11 cellular contexts compared by ENCODE assay signal in genomic region chr16:85003723-85004586, GRCh38. TPM values are rescaled to one million over a fixed set of nuclear protein-coding genes. Genes with fewer than 3 reads are reported as not detected.
DNase-seq lines count a peak whose midpoint lies in the region; FAIRE-seq and TF ChIP-seq lines count a peak whose summit lies in the region.
"Had no signal": no experiment of that assay in that cellular context is flagged by ENCODE, and none has a peak within 500 bp of the region (broad histone marks: within the 10 kb centered on the region; RNA-seq: fewer than 3 reads in every experiment).

No MANE protein-coding gene starts in this region.

- H4K20me1 ChIP-seq in keratinocyte (ENCODE audit: control insufficient read depth, extremely low read depth, insufficient read depth, low read length) = no peaks in the 10 kb centered on the region

- H3K4me1 ChIP-seq in Caco-2 (peaks cover 48% of the 10 kb centered on the region), adipocyte (ENCODE audit: control insufficient read depth, insufficient read depth, low read length) (peaks cover 65% of the 10 kb centered on the region), keratinocyte (ENCODE audit: control insufficient read depth, extremely low read depth, insufficient read depth, low read length) (peaks cover 78% of the 10 kb centered on the region)

- H2AFZ ChIP-seq in keratinocyte (ENCODE audit: control insufficient read depth, low read length) = no peak overlapping the region

- no peak for TF ChIP-seq CTCF in Caco-2 (IDR thresholded peaks at IDR 0.05; ENCODE audit: insufficient read depth in 1 of 2, low read depth in 1 of 2, low read length in 1 of 2, severe bottlenecking in 1 of 2, unreplicated experiment in 1 of 2)
- TF ChIP-seq CTCF in keratinocyte (optimal IDR thresholded peaks at IDR 0.05 in 1 of 3, IDR thresholded peaks at IDR 0.05 in 1 of 3, conservative IDR thresholded peaks at IDR 0.05 in 1 of 3; ENCODE audit: extremely low read depth in 1 of 3, insufficient read depth in 2 of 3, low read length in 3 of 3) = no peak

- H3K36me3 ChIP-seq in Caco-2 (ENCODE audit: control insufficient read depth, insufficient read depth, low read length) (0 out of 2 replicates have a peak, but pooled peaks cover 3% of the 10 kb centered on the region), adipocyte (ENCODE audit: control insufficient read depth, insufficient read depth, low read length, severe bottlenecking) (peaks cover 5% of the 10 kb centered on the region), keratinocyte (ENCODE audit: control insufficient read depth in 2 of 2, extremely low read depth in 1 of 2, insufficient read depth in 2 of 2, low read length in 2 of 2) (peaks cover 10 to 13% of the 10 kb centered on the region in 2 experiments)

- DNase-seq in Caco-2 = no peak
- DNase-seq in adipocyte (ENCODE audit: low read depth) = no peak
- no peak for DNase-seq in keratinocyte (ENCODE audit: low read depth, low spot score)
- DNase-seq in COLO829 (ENCODE audit: low spot score) = no peak
- DNase-seq in immature natural killer cell = no peak
- DNase-seq in mesenteric fat pad (ENCODE audit: low spot score) = no peak
- no peak for DNase-seq in AG08395 (ENCODE audit: low spot score)
- DNase-seq: DMS79, NCI-H2171 treated with DMSO at 0.1 percent for 48 hours had no signal

- H3K4me2 ChIP-seq in keratinocyte (ENCODE audit: control insufficient read depth, extremely low read depth, insufficient read depth, low read depth, low read length) = peak overlapping the region; percentile 65

- peak overlapping the region; percentile 80 for H3K9ac ChIP-seq in adipocyte (ENCODE audit: low read length)
- H3K9ac ChIP-seq in keratinocyte (ENCODE audit: control insufficient read depth, extremely low read depth, insufficient read depth, low read length) = peak overlapping the region; percentile 47

- no peaks in the 10 kb centered on the region for H3K9me3 Mint-ChIP-seq in Caco-2 (ENCODE audit: unreplicated experiment)
- H3K9me3 Mint-ChIP-seq in immature natural killer cell = no peaks in the 10 kb centered on the region
- H3K9me3 Mint-ChIP-seq: central memory CD8-positive, alpha-beta T cell had no signal

- no peaks in the 10 kb centered on the region for H3K27me3 ChIP-seq in Caco-2 (replicated peaks; ENCODE audit: control insufficient read depth, insufficient read depth, low read length)
- H3K27me3 ChIP-seq in adipocyte (replicated peaks; ENCODE audit: control insufficient read depth, insufficient read depth, low read length) = no peaks in the 10 kb centered on the region
- H3K27me3 ChIP-seq in keratinocyte (ENCODE audit: control insufficient read depth, extremely low read depth, insufficient read depth, low read length) = no peaks in the 10 kb centered on the region

- H3K27ac ChIP-seq in keratinocyte (ENCODE audit: control insufficient read depth, insufficient read depth, low read length) (peak overlapping the region; percentile 96), skin epidermis (peak overlapping the region in 19 of 21 experiments; percentile 20 to 78 (median 62))

- H3K36me3 Mint-ChIP-seq in Caco-2 (ENCODE audit: insufficient read depth, unreplicated experiment) = peaks cover 44% of the 10 kb centered on the region
- peaks cover 0 to 8% (median 6%) of the 10 kb centered on the region in 3 donors for H3K36me3 Mint-ChIP-seq in immature natural killer cell

- no peak for FAIRE-seq in keratinocyte (lab: Jason Lieb, UNC)

- POLR2A ChIA-PET in Caco-2 (lab: Charles Lee) = interaction anchor here (0.7 to 0.8 kb wide), 2 partner anchors 10 to 162 kb away, joined by 3 to 6 read pairs; no protein-coding TSS in a partner anchor

- CTCF ChIA-PET in Caco-2 (lab: Charles Lee) = no interaction called here

- H3K4me3 ChIP-seq in Caco-2 (ENCODE audit: low read depth, low read length) = no peak overlapping the region
- peak overlapping the region; percentile 67 for H3K4me3 ChIP-seq in adipocyte (ENCODE audit: low read length)
- peak overlapping the region; percentile 17 to 56 (median 34) for H3K4me3 ChIP-seq in keratinocyte (ENCODE audit: control insufficient read depth in 2 of 3, extremely low read depth in 1 of 3, insufficient read depth in 2 of 3, low read depth in 1 of 3, low read length in 3 of 3)
- no peak overlapping the region for H3K4me3 ChIP-seq in skin epidermis

- H3K9me3 ChIP-seq in Caco-2 (no peaks in the 10 kb centered on the region), adipocyte (ENCODE audit: control insufficient read depth, low read length) (no peaks in the 10 kb centered on the region), keratinocyte (ENCODE audit: control insufficient read depth, low read depth, low read length) (no peaks in the 10 kb centered on the region)

- dilution Hi-C loops in keratinocyte (cut with MboI; ENCODE audit: extremely low pct_ligation_motif_present, low sequenced_read_pairs) = no loop called here

- intact Hi-C loops in Caco-2 (cut with micrococcal nuclease; ENCODE audit: unreplicated experiment) = no loop called here

- BruUV-seq in Caco-2 (replicated peaks; lab: Mats Ljungman, UMichigan) = no TSS peak

- peaks cover 70% of the 10 kb centered on the region for H3K79me2 ChIP-seq in keratinocyte (ENCODE audit: control insufficient read depth, insufficient read depth, low read length)

- H3K27ac Mint-ChIP-seq in Caco-2 (ENCODE audit: unreplicated experiment) (peak overlapping the region; percentile 77), immature natural killer cell (peak overlapping the region in 3 of 6 donors; percentile 37 to 75 (median 71))

- H3K4me1 Mint-ChIP-seq in Caco-2 (ENCODE audit: low read depth, unreplicated experiment) = peaks cover 58% of the 10 kb centered on the region
- peaks cover 65 to 84% of the 10 kb centered on the region in 2 donors for H3K4me1 Mint-ChIP-seq in immature natural killer cell

- H3K9me1 ChIP-seq in keratinocyte (ENCODE audit: control insufficient read depth, extremely low read depth, insufficient read depth, low read length) = peaks cover 4% of the 10 kb centered on the region

- H3K4me3 Mint-ChIP-seq in Caco-2 (ENCODE audit: unreplicated experiment) (peak overlapping the region; percentile 6), immature natural killer cell (peak overlapping the region in 1 of 5 donors; percentile 50)
- H3K4me3 Mint-ChIP-seq: central memory CD8-positive, alpha-beta T cell had no signal

- no peaks in the 10 kb centered on the region for H3K27me3 Mint-ChIP-seq in Caco-2 (ENCODE audit: insufficient read depth, unreplicated experiment)
- peaks cover 0 to 3% (median 0%) of the 10 kb centered on the region in 3 donors for H3K27me3 Mint-ChIP-seq in immature natural killer cell (ENCODE audit: low read depth in 3 of 3)
- H3K27me3 Mint-ChIP-seq: central memory CD8-positive, alpha-beta T cell had no signal

RNA-seq across cellular contexts. Expression of gene ZDHHC7, which starts 7.4 kb away (rescaled TPM):
- 82.8 and 85.7 TPM in 2 replicates for total RNA-seq in Caco-2 (2022)
- polyA plus RNA-seq in keratinocyte = 36.1 to 58.9 TPM (median 37.8 TPM) in 3 replicates
- 12.3 TPM for polyA plus RNA-seq in keratinocyte (2011; ENCODE audit: low read depth)
- polyA plus RNA-seq in keratinocyte (2011; cell fraction: cytosol; rRNA removed) = 53.5 and 81.2 TPM in 2 replicates
- polyA plus RNA-seq in keratinocyte (2011; cell fraction: nucleus; rRNA removed) = 98.1 and 113 TPM in 2 replicates
- polyA plus RNA-seq in keratinocyte (2012; ENCODE audit: low replicate concordance) = 31.7 and 40.2 TPM in 2 replicates
- 37.9 to 225 TPM (median 43.5 TPM) in 3 replicates for polyA minus RNA-seq in keratinocyte
- polyA minus RNA-seq in keratinocyte (2011; cell fraction: cytosol; rRNA and poly(A)+ RNA removed) = 27.6 TPM
- polyA minus RNA-seq in keratinocyte (2011; cell fraction: nucleus; rRNA and poly(A)+ RNA removed) = 47.8 and 66.1 TPM in 2 replicates
- polyA plus RNA-seq in immature natural killer cell = 10 to 100 TPM; 28.2 to 46.6 (median 37.2) TPM
- 45.6 TPM for total RNA-seq in mesenteric fat pad

RNA-seq across cellular contexts. Expression of gene KIAA0513, which starts 23.6 kb away (rescaled TPM):
- total RNA-seq in Caco-2 (2022) = 7.1 and 7.9 TPM in 2 replicates
- polyA plus RNA-seq in keratinocyte = 2.6 to 3.6 TPM (median 3.3 TPM) in 3 replicates
- polyA plus RNA-seq in keratinocyte (2011; ENCODE audit: low read depth) = 19.8 TPM
- polyA plus RNA-seq in keratinocyte (2011; cell fraction: cytosol; rRNA removed) = 1.7 and 1.9 TPM in 2 replicates
- 4.4 and 4.8 TPM in 2 replicates for polyA plus RNA-seq in keratinocyte (2011; cell fraction: nucleus; rRNA removed)
- polyA plus RNA-seq in keratinocyte (2012; ENCODE audit: low replicate concordance) = 3.4 and 8.9 TPM in 2 replicates
- polyA minus RNA-seq in keratinocyte = 4.6 to 8.8 TPM (median 8.7 TPM) in 3 replicates
- polyA minus RNA-seq in keratinocyte (2011; cell fraction: cytosol; rRNA and poly(A)+ RNA removed) = 1.9 TPM
- polyA minus RNA-seq in keratinocyte (2011; cell fraction: nucleus; rRNA and poly(A)+ RNA removed) = 3.7 and 6.8 TPM in 2 replicates
- polyA plus RNA-seq in immature natural killer cell = 1 to 10 TPM in 2 of 3 donors, under 1 TPM in 1; 0.11 to 8.7 (median 4.4) TPM
- total RNA-seq in mesenteric fat pad = 12.7 TPM

Comparison
In these comparisons a context has a peak if more than half of its experiments do, and no peak if none do; other contexts are left out.
1. H3K4me3 ChIP-seq: peak in adipocyte (single experiment) and keratinocyte (3 of 3); none in Caco-2 (single experiment) and skin epidermis (0 of 7).